27 cellular contexts compared by ENCODE assay signal in the genomic region with DNA sequence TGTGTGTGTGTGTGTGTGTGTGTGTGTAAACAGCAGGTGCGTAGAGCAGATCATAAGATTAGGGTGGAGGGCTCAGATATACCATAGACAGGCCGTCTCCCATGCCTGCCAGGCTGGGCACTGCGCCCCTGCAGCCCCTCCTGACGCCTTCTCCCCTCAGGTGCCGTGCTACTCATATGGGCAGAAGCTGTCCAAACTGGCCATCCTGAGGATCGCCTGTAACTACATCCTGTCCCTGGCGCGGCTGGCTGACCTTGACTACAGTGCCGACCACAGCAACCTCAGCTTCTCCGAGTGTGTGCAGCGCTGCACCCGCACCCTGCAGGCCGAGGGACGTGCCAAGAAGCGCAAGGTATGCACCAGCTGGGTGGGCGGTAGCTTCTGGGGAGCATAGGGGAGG. TPM values are rescaled to one million over a fixed set of nuclear protein-coding genes. Genes with fewer than 3 reads are reported as not detected.
DNase-seq lines count a peak whose midpoint lies in the region; TF ChIP-seq lines count a peak whose summit lies in the region.
"Had no signal": no experiment of that assay in that cellular context is flagged by ENCODE, and none has a peak within 500 bp of the region (broad histone marks: within the 10 kb centered on the region; RNA-seq: fewer than 3 reads in every experiment).

No MANE protein-coding gene starts in this region.

- H3K79me2 ChIP-seq in neural progenitor cell (ENCODE audit: low read depth) = no peaks in the 10 kb centered on the region

- H3K27ac Mint-ChIP-seq in endothelial cell (ENCODE audit: unreplicated experiment) (no peak overlapping the region), neural progenitor cell (peak overlapping the region; percentile 40)
- H3K27ac Mint-ChIP-seq: activated naive CD8-positive, alpha-beta T cell treated with anti-CD3 and anti-CD28 coated beads, Interleukin-2, amount 50 U/mL, for 24 hours; IgD-negative memory B cell; WTC11 had no signal

- H3K27ac ChIP-seq in HEK293 (ENCODE audit: extremely low read depth, low read depth, low read length) = no peak overlapping the region
- H3K27ac ChIP-seq in neural progenitor cell = no peak overlapping the region
- H3K27ac ChIP-seq: body of pancreas, dorsolateral prefrontal cortex, PC-9 had no signal

- H3K9me3 ChIP-seq in HEK293 (ENCODE audit: control insufficient read depth, insufficient read depth, low read depth, low read length) (no peaks in the 10 kb centered on the region), neural progenitor cell (ENCODE audit: low read depth) (no peaks in the 10 kb centered on the region)
- H3K9me3 ChIP-seq: body of pancreas had no signal

- H3K4me1 ChIP-seq in HEK293 (ENCODE audit: control insufficient read depth, insufficient read depth, low read length) (peaks cover 8% of the 10 kb centered on the region), neural progenitor cell (peaks cover 33% of the 10 kb centered on the region)

- no peak overlapping the region for H3K4me3 ChIP-seq in HEK293 (ENCODE audit: low read depth, low read length)
- no peak overlapping the region for H3K4me3 ChIP-seq in neural progenitor cell
- H3K4me3 ChIP-seq: body of pancreas, dorsolateral prefrontal cortex, lung, PC-9 had no signal

- no peak overlapping the region for H2AFZ ChIP-seq in neural progenitor cell (replicated peaks)
- H2AFZ ChIP-seq: PC-9 had no signal

- peaks cover 4% of the 10 kb centered on the region for H3K36me3 Mint-ChIP-seq in endothelial cell (ENCODE audit: low read depth, unreplicated experiment)
- H3K36me3 Mint-ChIP-seq in neural progenitor cell = peaks cover 6% of the 10 kb centered on the region
- H3K36me3 Mint-ChIP-seq: CD4-positive, CD25-positive, alpha-beta regulatory T cell; stimulated activated effector memory CD8-positive, alpha-beta T cell treated with anti-CD3 and anti-CD28 coated beads, Interleukin-12 subunit alpha, Interleukin-12 subunit beta, amount 100 ng/mL, for 72 hours; WTC11 had no signal

- H3K4me3 Mint-ChIP-seq in endothelial cell (ENCODE audit: unreplicated experiment) = peak overlapping the region; percentile 75
- H3K4me3 Mint-ChIP-seq in neural progenitor cell = peak overlapping the region; percentile 0
- H3K4me3 Mint-ChIP-seq: activated naive CD8-positive, alpha-beta T cell treated with anti-CD3 and anti-CD28 coated beads, Interleukin-2, amount 50 U/mL, for 24 hours; activated T-cell treated with anti-CD3 and anti-CD28 coated beads, Interleukin-2, amount 50 U/mL, for 4 hours; CD4-positive, CD25-positive, alpha-beta regulatory T cell; stimulated activated effector memory CD8-positive, alpha-beta T cell treated with anti-CD3 and anti-CD28 coated beads, Interleukin-12 subunit alpha, Interleukin-12 subunit beta, amount 100 ng/mL, for 72 hours had no signal

- H3K27me3 ChIP-seq in neural progenitor cell = peaks cover 66% of the 10 kb centered on the region
- H3K27me3 ChIP-seq: body of pancreas had no signal

- DNase-seq in NCI-H1105 treated with DMSO at 0.1 percent for 48 hours (lab: John Stamatoyannopoulos, UW) = peak; percentile 22
- DNase-seq in NCI-H1105 (lab: John Stamatoyannopoulos, UW) = no peak
- DNase-seq in endothelial cell (ENCODE audit: low spot score) = no peak
- no peak for DNase-seq in neural progenitor cell (ENCODE audit: low spot score)
- DNase-seq in NCI-H446 (lab: John Stamatoyannopoulos, UW) = no peak
- no peak for DNase-seq in SK-N-DZ (ENCODE audit: low spot score)
- DNase-seq in activated CD4-positive, alpha-beta T cell treated with anti-CD3 and anti-CD28 coated beads for 4 hours = no peak
- DNase-seq: activated CD4-positive, alpha-beta T cell treated with anti-CD3 and anti-CD28 coated beads, Interleukin-2, amount 50 U/mL, for 1 hour; activated naive CD8-positive, alpha-beta T cell treated with anti-CD3 and anti-CD28 coated beads, Interleukin-2, amount 50 U/mL, for 24 hours; activated T-cell treated with anti-CD3 and anti-CD28 coated beads, Interleukin-2, amount 50 U/mL, for 4 hours; body of pancreas; CD4-positive, CD25-positive, alpha-beta regulatory T cell; cerebellar nuclear complex; dorsolateral prefrontal cortex; NCI-H1092; NCI-H2029 treated with DMSO at 0.1 percent for 48 hours; NCI-H510A; NK-92 treated with Interleukin-12 subunit alpha and Interleukin-12 subunit beta, amount 100 ng/mL, for 24 hours; stimulated activated CD4-positive, alpha-beta T cell treated with anti-CD3 and anti-CD28 coated beads, Interleukin-12 subunit alpha, Interleukin-12 subunit beta, amount 100 ng/mL, for 4 hours; stimulated activated CD4-positive, alpha-beta T cell treated with anti-CD3 and anti-CD28 coated beads, Interleukin-4, amount 100 ng/mL, for 24 hours; T1000 had no signal

- H3K9me3 Mint-ChIP-seq in endothelial cell (ENCODE audit: unreplicated experiment) = no peaks in the 10 kb centered on the region
- H3K9me3 Mint-ChIP-seq in neural progenitor cell = no peaks in the 10 kb centered on the region
- H3K9me3 Mint-ChIP-seq: activated naive CD8-positive, alpha-beta T cell treated with anti-CD3 and anti-CD28 coated beads, Interleukin-2, amount 50 U/mL, for 24 hours; activated T-cell treated with anti-CD3 and anti-CD28 coated beads, Interleukin-2, amount 50 U/mL, for 4 hours; IgD-negative memory B cell; stimulated activated effector memory CD8-positive, alpha-beta T cell treated with anti-CD3 and anti-CD28 coated beads, Interleukin-12 subunit alpha, Interleukin-12 subunit beta, amount 100 ng/mL, for 72 hours; WTC11 had no signal

- TF ChIP-seq CTCF in HEK293 (tag by site-specific recombination; IDR thresholded peaks at IDR 0.05) (no peak), endothelial cell (IDR thresholded peaks at IDR 0.05; ENCODE audit: unreplicated experiment) (no peak), neural progenitor cell (IDR thresholded peaks at IDR 0.05) (no peak)

- peaks cover 41% of the 10 kb centered on the region for H3K4me1 Mint-ChIP-seq in endothelial cell (ENCODE audit: unreplicated experiment)
- peaks cover 82% of the 10 kb centered on the region for H3K4me1 Mint-ChIP-seq in neural progenitor cell

- H3K36me3 ChIP-seq in HEK293 (ENCODE audit: control insufficient read depth in 2 of 2, insufficient read depth in 1 of 2, low read length in 2 of 2) (no peaks in the 10 kb centered on the region), neural progenitor cell (no peaks in the 10 kb centered on the region)

- H3K27me3 Mint-ChIP-seq in endothelial cell (ENCODE audit: unreplicated experiment) (peaks cover 23% of the 10 kb centered on the region), neural progenitor cell (ENCODE audit: insufficient read depth, low read depth) (peaks cover 12% of the 10 kb centered on the region)

- CTCF ChIA-PET in HEK293 (lab: Yijun Ruan, JAX) = interaction anchor here (0.5 to 8.0 kb wide), 6 partner anchors 12 to 566 kb away, joined by 3 to 57 read pairs (median 4); a partner anchor contains a TSS

- H3K4me2 ChIP-seq in neural progenitor cell = no peak overlapping the region

- POLR2A ChIA-PET in HEK293 (lab: Yijun Ruan, JAX) = no interaction called here

- H4K20me1 ChIP-seq in neural progenitor cell (ENCODE audit: low read depth) = peaks cover 3% of the 10 kb centered on the region

- H3K9ac ChIP-seq in neural progenitor cell = no peak overlapping the region

- H3F3A ChIP-seq in neural progenitor cell (ENCODE audit: low read depth) = peaks cover 17% of the 10 kb centered on the region

TF ChIP-seq in HEK293, 187 proteins besides CTCF, POLR2A, EP300 and RAD21:
- TF ChIP-seq, protein P1, sequence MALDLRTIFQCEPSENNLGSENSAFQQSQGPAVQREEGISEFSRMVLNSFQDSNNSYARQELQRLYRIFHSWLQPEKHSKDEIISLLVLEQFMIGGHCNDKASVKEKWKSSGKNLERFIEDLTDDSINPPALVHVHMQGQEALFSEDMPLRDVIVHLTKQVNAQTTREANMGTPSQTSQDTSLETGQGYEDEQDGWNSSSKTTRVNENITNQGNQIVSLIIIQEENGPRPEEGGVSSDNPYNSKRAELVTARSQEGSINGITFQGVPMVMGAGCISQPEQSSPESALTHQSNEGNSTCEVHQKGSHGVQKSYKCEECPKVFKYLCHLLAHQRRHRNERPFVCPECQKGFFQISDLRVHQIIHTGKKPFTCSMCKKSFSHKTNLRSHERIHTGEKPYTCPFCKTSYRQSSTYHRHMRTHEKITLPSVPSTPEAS (tag by site-specific recombination; IDR thresholded peaks at IDR 0.05) = peak; percentile 50; the same call in 1 of the 2 replicates
- TF ChIP-seq ZBTB8A (tag by site-specific recombination; IDR thresholded peaks at IDR 0.05) (no peak), KLF1 (tag by site-specific recombination; IDR thresholded peaks at IDR 0.05) (no peak), ZNF350 (tag by site-specific recombination; IDR thresholded peaks at IDR 0.05) (no peak), YY2 (tag by site-specific recombination; IDR thresholded peaks at IDR 0.05) (no peak)

RNA-seq across cellular contexts. Expression of a gene that starts 10.0 kb away (rescaled TPM):
- total RNA-seq in endothelial cell (ENCODE audit: unreplicated experiment) (1.8 TPM), neural progenitor cell (ENCODE audit: low replicate concordance) (0.43 TPM in 1 of 2 replicates, not detected in the other)
- polyA plus RNA-seq in SK-N-DZ (2014; cell fraction: cytosol; rRNA removed) = 1.6 and 1.8 TPM in 2 replicates
- polyA plus RNA-seq in SK-N-DZ (2014; cell fraction: nucleus; rRNA removed) = 1.9 and 3.1 TPM in 2 replicates
- total RNA-seq: activated T-cell treated with anti-CD3 and anti-CD28 coated beads, Interleukin-2, amount 50 U/mL, for 4 hours; CD4-positive, CD25-positive, alpha-beta regulatory T cell; PC-9 had no signal
- polyA plus RNA-seq: CD4-positive, CD25-positive, alpha-beta regulatory T cell; IgD-negative memory B cell had no signal
